Comparison of ENCODE assay signal across 18 cellular contexts in genomic region chr17:9229160-9229825, GRCh38.
"Had no signal": no experiment of that assay in that cellular context is flagged by ENCODE, and none has a peak within 500 bp of the region (broad histone marks: within the 10 kb centered on the region; RNA-seq: fewer than 3 reads in every experiment).

No MANE protein-coding gene starts in this region.

- H3K36me3 ChIP-seq: heart right ventricle, lower lobe of right lung, neural progenitor cell, upper lobe of left lung had no signal

- H3K9ac ChIP-seq: neural progenitor cell had no signal

- H2AFZ ChIP-seq: neural progenitor cell had no signal

- H3K4me3 Mint-ChIP-seq: activated naive CD4-positive, alpha-beta T cell treated with anti-CD3 and anti-CD28 coated beads, Interleukin-2, amount 10 ng/mL, durations not matched to agents 7 days and 5 days; activated T-cell treated with anti-CD3 and anti-CD28 coated beads, Interleukin-2, amount 50 U/mL, for 72 hours; naive thymus-derived CD8-positive, alpha-beta T cell; neural progenitor cell had no signal

- H3K4me3 ChIP-seq: heart right ventricle, lower lobe of right lung, neural progenitor cell, upper lobe of left lung had no signal

- ATAC-seq: left colon; lower lobe of right lung; naive thymus-derived CD8-positive, alpha-beta T cell; SK-N-SH treated with all-trans-retinoic acid at 6 μM for 48 hours had no signal

- H3K9me3 ChIP-seq: heart right ventricle, lower lobe of right lung, upper lobe of left lung had no signal

- H3K27ac ChIP-seq: heart right ventricle, lower lobe of right lung, neural progenitor cell, upper lobe of left lung, VCaP had no signal

- H3K4me2 ChIP-seq: neural progenitor cell had no signal

- DNase-seq: activated CD4-positive, alpha-beta T cell treated with anti-CD3 and anti-CD28 coated beads, Interleukin-2, amount 50 U/mL, for 48 hours; activated effector memory CD4-positive, alpha-beta T cell treated with Interleukin-2 at 50 U/mL for 16 hours; activated naive CD4-positive, alpha-beta T cell treated with anti-CD3 and anti-CD28 coated beads, Interleukin-2, amount 10 ng/mL, durations not matched to agents 7 days and 5 days; activated T-cell treated with anti-CD3 and anti-CD28 coated beads, Interleukin-2, amount 50 U/mL, for 72 hours; central memory CD4-positive, alpha-beta T cell; effector CD8-positive, alpha-beta T cell; heart right ventricle; islet precursor cell; left colon; lower lobe of right lung; retina; stimulated activated CD4-positive, alpha-beta T cell treated with anti-CD3 and anti-CD28 coated beads, Interleukin-4, amount 100 ng/mL, for 24 hours; stimulated activated naive CD4-positive, alpha-beta T cell treated with Interleukin-2 at 50 U/mL for 16 hours; upper lobe of left lung had no signal

- H3K4me1 ChIP-seq: lower lobe of right lung, upper lobe of left lung had no signal

- H3K27ac Mint-ChIP-seq: activated naive CD4-positive, alpha-beta T cell treated with anti-CD3 and anti-CD28 coated beads, Interleukin-2, amount 10 ng/mL, durations not matched to agents 7 days and 5 days; activated T-cell treated with anti-CD3 and anti-CD28 coated beads, Interleukin-2, amount 50 U/mL, for 72 hours; neural progenitor cell had no signal

- H3K9me3 Mint-ChIP-seq: activated naive CD4-positive, alpha-beta T cell treated with anti-CD3 and anti-CD28 coated beads, Interleukin-2, amount 10 ng/mL, durations not matched to agents 7 days and 5 days; activated T-cell treated with anti-CD3 and anti-CD28 coated beads, Interleukin-2, amount 50 U/mL, for 72 hours; naive thymus-derived CD8-positive, alpha-beta T cell; neural progenitor cell had no signal

- H3K36me3 Mint-ChIP-seq: activated naive CD4-positive, alpha-beta T cell treated with anti-CD3 and anti-CD28 coated beads, Interleukin-2, amount 10 ng/mL, durations not matched to agents 7 days and 5 days; naive thymus-derived CD8-positive, alpha-beta T cell; neural progenitor cell had no signal
